Comparison of ENCODE assay signal across 12 cellular contexts in the genomic region with DNA sequence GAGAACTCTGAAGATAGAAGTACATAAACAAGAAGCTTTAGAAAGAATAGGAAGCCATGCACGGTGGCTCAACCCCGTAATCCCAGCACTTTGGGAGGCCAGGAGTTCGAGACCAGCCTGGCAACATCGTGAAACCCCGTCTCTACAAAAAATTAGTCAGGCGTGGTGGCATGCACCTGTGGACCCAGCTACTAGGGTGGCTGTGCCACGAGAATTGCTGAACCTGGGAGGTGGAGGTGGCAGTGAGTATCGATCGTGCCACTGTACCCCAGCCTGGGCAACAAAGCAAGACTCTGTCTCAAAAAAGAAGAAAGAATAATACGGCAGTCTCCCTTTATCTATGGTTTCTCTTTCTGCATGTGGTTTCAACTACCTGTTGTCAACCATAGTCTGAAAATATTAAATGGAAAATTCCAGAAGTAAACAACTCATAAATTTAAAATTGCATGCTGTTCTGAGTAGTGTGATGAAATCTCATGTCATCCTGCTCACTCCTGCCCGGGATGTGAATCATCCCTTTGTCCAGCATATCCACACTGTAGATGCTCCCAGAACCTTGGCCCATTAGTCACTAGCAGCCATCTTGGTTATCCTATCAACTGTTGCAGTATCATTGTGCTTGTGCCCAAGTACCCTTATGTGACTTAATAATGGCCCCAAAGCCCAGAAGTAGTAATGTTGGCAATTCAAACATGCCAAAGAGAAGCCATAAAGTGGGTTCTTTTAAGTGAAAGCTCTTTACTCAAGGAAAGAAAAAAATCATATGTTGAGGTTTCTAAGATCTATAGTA. TPM values are rescaled to one million over a fixed set of nuclear protein-coding genes. Genes with fewer than 3 reads are reported as not detected.
DNase-seq lines count a peak whose midpoint lies in the region; ATAC-seq and TF ChIP-seq lines count a peak whose summit lies in the region.
"Had no signal": no experiment of that assay in that cellular context is flagged by ENCODE, and none has a peak within 500 bp of the region (broad histone marks: within the 10 kb centered on the region; RNA-seq: fewer than 3 reads in every experiment).

No MANE protein-coding gene starts in this region.

- CTCF ChIA-PET in PC-3 (lab: Charles Lee) = no interaction called here

- H3K4me3 ChIP-seq in PC-3 (ENCODE audit: low read length) (no peak overlapping the region), brain microvascular endothelial cell (ENCODE audit: low read depth, low read length) (no peak overlapping the region), testis (no peak overlapping the region)
- H3K4me3 ChIP-seq: dorsolateral prefrontal cortex had no signal

- H3K4me1 ChIP-seq in PC-3 (ENCODE audit: insufficient read depth, low read length) = peaks cover 39% of the 10 kb centered on the region
- H3K4me1 ChIP-seq in testis = no peaks in the 10 kb centered on the region

- no peaks in the 10 kb centered on the region for H3K9me2 ChIP-seq in PC-3 (replicated peaks; ENCODE audit: low read length)

- WGBS in testis, 2 donors = 88 to 89% methylated on average over 11 of the region's 11 CpGs

- DNase-seq in Daoy (ENCODE audit: low read depth) (peak; percentile 72), PC-3 (peak; percentile 88), brain microvascular endothelial cell (peak; percentile 92), mesothelial cell of epicardium (ENCODE audit: low spot score in 2 of 2, unreplicated experiment in 2 of 2) (no peak), NCI-H345 (lab: John Stamatoyannopoulos, UW) (no peak), NCI-H1417 (lab: John Stamatoyannopoulos, UW) (no peak), testis (no peak)
- DNase-seq: dorsolateral prefrontal cortex, naive B cell, NCI-H146 had no signal

- H3K9me3 ChIP-seq in PC-3 (ENCODE audit: low read length) (no peaks in the 10 kb centered on the region), testis (no peaks in the 10 kb centered on the region)

- H3K36me3 ChIP-seq in PC-3 (ENCODE audit: low read depth, low read length) (peaks cover 67% of the 10 kb centered on the region), brain microvascular endothelial cell (replicated peaks) (peaks cover 5% of the 10 kb centered on the region), testis (ENCODE audit: low read depth, missing control alignments) (no peaks in the 10 kb centered on the region)

- no peak for TF ChIP-seq POLR2A in testis (IDR thresholded peaks at IDR 0.05)

- H3K27me3 ChIP-seq in PC-3 (ENCODE audit: low read length) (no peaks in the 10 kb centered on the region), brain microvascular endothelial cell (replicated peaks) (no peaks in the 10 kb centered on the region), testis (no peaks in the 10 kb centered on the region)
- H3K27me3 ChIP-seq: dorsolateral prefrontal cortex had no signal

- H3K36me3 Mint-ChIP-seq in mesothelial cell of epicardium = peaks cover 40% of the 10 kb centered on the region

- no peak overlapping the region for H2AFZ ChIP-seq in PC-3 (ENCODE audit: low read length)

- ATAC-seq in PC-3 = peak; percentile 84
- ATAC-seq in HG03135 (IDR thresholded peaks at IDR 0.05; ENCODE audit: unreplicated experiment) = no peak

- POLR2A ChIA-PET in PC-3 (lab: Charles Lee; ENCODE audit: unreplicated experiment) = interaction anchor here (0.6 to 0.9 kb wide), 3 partner anchors 59 to 88 kb away, joined by 3 to 10 read pairs (median 5); partner anchors contain the start of gene TPMT

- intact Hi-C loops in PC-3 (cut with micrococcal nuclease) = loop anchor here (10.0 kb wide), 1 partner anchor 377 kb away; no protein-coding TSS in a partner anchor
- intact Hi-C loops in testis (cut with DNase I; ENCODE audit: low total_unique reads) = no loop called here

- H3K27ac ChIP-seq in PC-3 (ENCODE audit: low read length) (peak overlapping the region; percentile 74), brain microvascular endothelial cell (peak overlapping the region; percentile 67), testis (no peak overlapping the region)
- H3K27ac ChIP-seq: VCaP had no signal

- peak overlapping the region; percentile 30; the same call in 1 of the 2 replicates for H3K9ac ChIP-seq in PC-3 (ENCODE audit: low read length)

- H3K9me3 Mint-ChIP-seq in mesothelial cell of epicardium = no peaks in the 10 kb centered on the region

- TF ChIP-seq CTCF in PC-3 (conservative IDR thresholded peaks at IDR 0.05; ENCODE audit: low read depth, low read length) = no peak
- TF ChIP-seq CTCF in brain microvascular endothelial cell (IDR thresholded peaks at IDR 0.05; ENCODE audit: low read depth, low read length, missing control alignments) = no peak
- TF ChIP-seq CTCF in mesothelial cell of epicardium (IDR thresholded peaks at IDR 0.05; ENCODE audit: unreplicated experiment) = no peak
- no peak for TF ChIP-seq CTCF in testis (IDR thresholded peaks at IDR 0.05)

- in situ Hi-C loops in brain microvascular endothelial cell (cut with HindIII; ENCODE audit: low pct_ligation_motif_present, low sequenced_read_pairs) = no loop called here

- H3K4me3 Mint-ChIP-seq in mesothelial cell of epicardium = no peak overlapping the region
- H3K4me3 Mint-ChIP-seq: naive B cell had no signal

- no peaks in the 10 kb centered on the region for H3K27me3 Mint-ChIP-seq in mesothelial cell of epicardium (ENCODE audit: low read depth)
- H3K27me3 Mint-ChIP-seq: naive B cell had no signal

- peaks cover 17% of the 10 kb centered on the region for H4K20me1 ChIP-seq in PC-3 (ENCODE audit: low read length)

- H3K4me2 ChIP-seq in PC-3 (ENCODE audit: low read length) = peak overlapping the region; percentile 49

- H3F3A ChIP-seq in PC-3 (ENCODE audit: low read length, unreplicated experiment) = peaks cover 8% of the 10 kb centered on the region

- H3K79me2 ChIP-seq in PC-3 (ENCODE audit: low read length) = peaks cover 50% of the 10 kb centered on the region

- no TSS peak for BruUV-seq in PC-3 (replicated peaks; lab: Mats Ljungman, UMichigan)

- H3K27ac Mint-ChIP-seq in mesothelial cell of epicardium = peak overlapping the region; percentile 71

- peaks cover 3% of the 10 kb centered on the region for H3K4me1 Mint-ChIP-seq in mesothelial cell of epicardium

RNA-seq across cellular contexts. Expression of gene DEK, which starts 22.1 kb away (rescaled TPM):
- 320 and 481 TPM in 2 replicates for total RNA-seq in Daoy (2014; rRNA removed; shearing (Covaris generic))
- total RNA-seq in PC-3 (2014; rRNA removed) (155 and 170 TPM in 2 replicates), mesothelial cell of epicardium (77.8 to 87.5 TPM (median 79.5 TPM) in 3 replicates), testis (10 to 100 TPM; 53.8 to 65.2 TPM)
- 14.0 TPM for polyA plus RNA-seq in testis (ENCODE audit: insufficient read depth, low read depth, low replicate concordance)

Comparison
In these comparisons a context has a peak if more than half of its experiments do, and no peak if none do; other contexts are left out.
1. DNase-seq: peak in Daoy (single experiment), PC-3 (single experiment) and brain microvascular endothelial cell (single experiment); none in mesothelial cell of epicardium (0 of 2), NCI-H345 (single experiment), NCI-H1417 (0 of 3) and testis (single experiment).
2. H3K27ac ChIP-seq: peak in PC-3 (single experiment) and brain microvascular endothelial cell (single experiment); none in testis (0 of 2).